In genomic region chr1:201285846-201286245, GRCh38 we compare ENCODE assay signal across 14 cellular contexts. TPM values are rescaled to one million over a fixed set of nuclear protein-coding genes. Genes with fewer than 3 reads are reported as not detected.
"Had no signal": no experiment of that assay in that cellular context is flagged by ENCODE, and none has a peak within 500 bp of the region (broad histone marks: within the 10 kb centered on the region; RNA-seq: fewer than 3 reads in every experiment).

No MANE protein-coding gene starts in this region.

- H3K9me3 ChIP-seq: heart left ventricle, left ventricle myocardium inferior, pancreas, right atrium auricular region, thoracic aorta had no signal

- H3K27ac Mint-ChIP-seq: activated CD4-positive, alpha-beta memory T cell treated with anti-CD3 and anti-CD28 coated beads, Interleukin-2, amount 10 ng/mL, durations not matched to agents 7 days and 5 days; activated naive CD8-positive, alpha-beta T cell treated with anti-CD3 and anti-CD28 coated beads, Interleukin-2, amount 10 ng/mL, durations not matched to agents 7 days and 5 days; activated T-cell treated with anti-CD3 and anti-CD28 coated beads, Interleukin-2, amount 50 U/mL, for 72 hours; stimulated activated naive CD8-positive, alpha-beta T cell treated with anti-CD3 and anti-CD28 coated beads, Interleukin-15, Interleukin-2, amounts not matched to agents 100 ng/mL and 50 ng/mL, for 24 hours; T-cell had no signal

- H3K4me3 ChIP-seq: dorsolateral prefrontal cortex, heart left ventricle, left ventricle myocardium inferior, pancreas, right atrium auricular region, thoracic aorta had no signal

- H3K27me3 ChIP-seq: right atrium auricular region had no signal

- DNase-seq: activated CD4-positive, alpha-beta memory T cell treated with anti-CD3 and anti-CD28 coated beads, Interleukin-2, amount 10 ng/mL, durations not matched to agents 7 days and 5 days; activated naive CD8-positive, alpha-beta T cell treated with anti-CD3 and anti-CD28 coated beads, Interleukin-2, amount 10 ng/mL, durations not matched to agents 7 days and 5 days; activated T-cell treated with anti-CD3 and anti-CD28 coated beads, Interleukin-2, amount 50 U/mL, for 72 hours; dorsolateral prefrontal cortex; heart left ventricle; kidney; left ventricle myocardium inferior; stimulated activated CD4-positive, alpha-beta T cell treated with anti-CD3 and anti-CD28 coated beads, Interleukin-2, amount 100 ng/mL, for 24 hours; T-cell; T1000 had no signal

- H3K4me3 Mint-ChIP-seq: activated CD4-positive, alpha-beta memory T cell treated with anti-CD3 and anti-CD28 coated beads, Interleukin-2, amount 10 ng/mL, durations not matched to agents 7 days and 5 days; activated naive CD8-positive, alpha-beta T cell treated with anti-CD3 and anti-CD28 coated beads, Interleukin-2, amount 10 ng/mL, durations not matched to agents 7 days and 5 days; activated T-cell treated with anti-CD3 and anti-CD28 coated beads, Interleukin-2, amount 50 U/mL, for 72 hours; stimulated activated naive CD8-positive, alpha-beta T cell treated with anti-CD3 and anti-CD28 coated beads, Interleukin-15, Interleukin-2, amounts not matched to agents 100 ng/mL and 50 ng/mL, for 24 hours had no signal

- H3K4me1 ChIP-seq: pancreas had no signal

- ATAC-seq: activated T-cell treated with anti-CD3 and anti-CD28 coated beads, Interleukin-2, amount 50 U/mL, for 72 hours; heart left ventricle; pancreas; T-cell had no signal

- H3K27ac ChIP-seq: dorsolateral prefrontal cortex, heart left ventricle, left ventricle myocardium inferior, pancreas, right atrium auricular region, thoracic aorta had no signal

- H3K36me3 Mint-ChIP-seq: activated naive CD8-positive, alpha-beta T cell treated with anti-CD3 and anti-CD28 coated beads, Interleukin-2, amount 10 ng/mL, durations not matched to agents 7 days and 5 days; T-cell had no signal

- H3K9me3 Mint-ChIP-seq: activated CD4-positive, alpha-beta memory T cell treated with anti-CD3 and anti-CD28 coated beads, Interleukin-2, amount 10 ng/mL, durations not matched to agents 7 days and 5 days; activated naive CD8-positive, alpha-beta T cell treated with anti-CD3 and anti-CD28 coated beads, Interleukin-2, amount 10 ng/mL, durations not matched to agents 7 days and 5 days; activated T-cell treated with anti-CD3 and anti-CD28 coated beads, Interleukin-2, amount 50 U/mL, for 72 hours; stimulated activated naive CD8-positive, alpha-beta T cell treated with anti-CD3 and anti-CD28 coated beads, Interleukin-15, Interleukin-2, amounts not matched to agents 100 ng/mL and 50 ng/mL, for 24 hours; T-cell had no signal

- H3K36me3 ChIP-seq: heart left ventricle, left ventricle myocardium inferior, pancreas, right atrium auricular region, thoracic aorta had no signal

RNA-seq across cellular contexts. Expression of gene PKP1, which starts 2.5 kb away (rescaled TPM):
- total RNA-seq: activated CD4-positive, alpha-beta memory T cell treated with anti-CD3 and anti-CD28 coated beads, Interleukin-2, amount 10 ng/mL, durations not matched to agents 7 days and 5 days; activated naive CD8-positive, alpha-beta T cell treated with anti-CD3 and anti-CD28 coated beads, Interleukin-2, amount 10 ng/mL, durations not matched to agents 7 days and 5 days; activated T-cell treated with anti-CD3 and anti-CD28 coated beads, Interleukin-2, amount 50 U/mL, for 72 hours had no signal
